In genomic region chr22:24424001-24424900, GRCh38 we compare ENCODE assay signal across 8 cellular contexts. TPM values are rescaled to one million over a fixed set of nuclear protein-coding genes. Genes with fewer than 3 reads are reported as not detected.
DNase-seq lines count a peak whose midpoint lies in the region; ATAC-seq and TF ChIP-seq lines count a peak whose summit lies in the region.

No MANE protein-coding gene starts in this region.

- H3K9me3 ChIP-seq in esophagus muscularis mucosa (no peaks in the 10 kb centered on the region), ovary (no peaks in the 10 kb centered on the region)

- peaks cover 11% of the 10 kb centered on the region for H3K36me3 Mint-ChIP-seq in activated CD8-positive, alpha-beta T cell treated with anti-CD3 and anti-CD28 coated beads for 36 hours (ENCODE audit: low read depth)

- H3K4me1 ChIP-seq in esophagus muscularis mucosa, result peaks cover 37 to 54% (median 45%) of the 10 kb centered on the region in 4 donors
- H3K4me1 ChIP-seq in ovary (ENCODE audit: insufficient read depth), result peaks cover 1% of the 10 kb centered on the region

- DNase-seq in HL-60 (ENCODE audit: low read depth in 1 of 2, low spot score in 1 of 2), result peak; percentile 16 to 44
- DNase-seq in activated CD8-positive, alpha-beta T cell treated with anti-CD3 and anti-CD28 coated beads for 36 hours, result peak; percentile 65
- DNase-seq in esophagus muscularis mucosa (ENCODE audit: extremely low spot score), result no peak
- DNase-seq in ovary, result no peak
- DNase-seq in G401 (ENCODE audit: low spot score), result no peak
- no peak for DNase-seq in UCSD-AML1 (lab: John Stamatoyannopoulos, UW; ENCODE audit: unreplicated experiment)
- no peak for DNase-seq in NCI-H2081 treated with DMSO at 0.1 percent for 48 hours (lab: John Stamatoyannopoulos, UW)
- DNase-seq in NCI-H1694 (lab: John Stamatoyannopoulos, UW), result no peak

- POLR2A ChIA-PET in activated CD8-positive, alpha-beta T cell treated with anti-CD3 and anti-CD28 coated beads for 36 hours (lab: Charles Lee), result interaction anchor here (1.0 to 1.7 kb wide), 3 partner anchors 10 to 47 kb away, joined by 3 to 12 read pairs (median 5); no protein-coding TSS in a partner anchor

- TF ChIP-seq CTCF in HL-60 (IDR thresholded peaks at IDR 0.05; ENCODE audit: insufficient read depth, low read length) (no peak), esophagus muscularis mucosa (IDR thresholded peaks at IDR 0.05) (no peak), ovary (IDR thresholded peaks at IDR 0.05) (no peak)
- TF ChIP-seq CTCF in activated CD8-positive, alpha-beta T cell treated with anti-CD3 and anti-CD28 coated beads for 36 hours (IDR thresholded peaks at IDR 0.05), result no peak

- H3K4me1 Mint-ChIP-seq in activated CD8-positive, alpha-beta T cell treated with anti-CD3 and anti-CD28 coated beads for 36 hours (ENCODE audit: low read depth), result peaks cover 26% of the 10 kb centered on the region

- H3K4me3 ChIP-seq in HL-60 (replicated peaks; ENCODE audit: insufficient read depth, low read length) (peak overlapping the region; percentile 68), esophagus muscularis mucosa (peak overlapping the region; percentile 55 to 69 (median 62)), ovary (peak overlapping the region; percentile 29)

- TF ChIP-seq EP300 in esophagus muscularis mucosa (IDR thresholded peaks at IDR 0.05), result no peak
- no peak for TF ChIP-seq EP300 in ovary (IDR thresholded peaks at IDR 0.05)

- intact Hi-C loops in activated CD8-positive, alpha-beta T cell treated with anti-CD3 and anti-CD28 coated beads for 36 hours (cut with micrococcal nuclease), result loop anchor here (5.0 kb wide), 1 partner anchor 98 kb away; no protein-coding TSS in a partner anchor
- intact Hi-C loops in esophagus muscularis mucosa (cut with DNase I), result loop anchor here (1.0 to 5.0 kb wide), 2 partner anchors 79 to 98 kb away; no protein-coding TSS in a partner anchor
- intact Hi-C loops in ovary (cut with DNase I), result loop anchor here (2.0 to 10.0 kb wide), 5 partner anchors 71 to 103 kb away; partner anchors contain the start of gene UPB1 (in 2 of the 4)

- CTCF ChIA-PET in activated CD8-positive, alpha-beta T cell treated with anti-CD3 and anti-CD28 coated beads for 36 hours (lab: Charles Lee), result interaction anchor here (0.7 to 4.1 kb wide), 21 partner anchors 10 to 103 kb away, joined by 3 to 51 read pairs (median 4); no protein-coding TSS in a partner anchor

- H3K27me3 Mint-ChIP-seq in activated CD8-positive, alpha-beta T cell treated with anti-CD3 and anti-CD28 coated beads for 36 hours, result peaks cover 3% of the 10 kb centered on the region

- no peaks in the 10 kb centered on the region for H3K9me3 Mint-ChIP-seq in activated CD8-positive, alpha-beta T cell treated with anti-CD3 and anti-CD28 coated beads for 36 hours

- no peak for TF ChIP-seq POLR2A in esophagus muscularis mucosa (IDR thresholded peaks at IDR 0.05; ENCODE audit: low read depth)
- TF ChIP-seq POLR2A in ovary (IDR thresholded peaks at IDR 0.05), result no peak

- H3K27me3 ChIP-seq in HL-60 (ENCODE audit: insufficient read depth, poor library complexity, severe bottlenecking) (no peaks in the 10 kb centered on the region), esophagus muscularis mucosa (peaks cover 0 to 34% (median 7%) of the 10 kb centered on the region in 4 donors), ovary (no peaks in the 10 kb centered on the region)

- in situ Hi-C loops in G401 (cut with HindIII; ENCODE audit: low sequenced_read_pairs), result no loop called here

- H3K4me3 Mint-ChIP-seq in activated CD8-positive, alpha-beta T cell treated with anti-CD3 and anti-CD28 coated beads for 36 hours, result peak overlapping the region; percentile 93

- H3K27ac ChIP-seq in HL-60 (replicated peaks), result no peak overlapping the region
- peak overlapping the region; percentile 7 to 48 (median 24) for H3K27ac ChIP-seq in esophagus muscularis mucosa (replicated peaks in 1 of 4)
- H3K27ac ChIP-seq in ovary, result no peak overlapping the region

- H3K36me3 ChIP-seq in esophagus muscularis mucosa (no peaks in the 10 kb centered on the region), ovary (no peaks in the 10 kb centered on the region)

- peak; percentile 9 for ATAC-seq in activated CD8-positive, alpha-beta T cell treated with anti-CD3 and anti-CD28 coated beads for 36 hours

- WGBS in esophagus muscularis mucosa, result 40% methylated on average over 8 of the region's 105 CpGs
- 8 to 20% (median 10%) methylated on average over 46 to 105 of the region's 105 CpGs for WGBS in ovary, 3 donors

- H3K27ac Mint-ChIP-seq in activated CD8-positive, alpha-beta T cell treated with anti-CD3 and anti-CD28 coated beads for 36 hours, result peak overlapping the region; percentile 67

RNA-seq across cellular contexts. Expression of gene ADORA2A, which starts 3.1 kb away (rescaled TPM):
- 10 to 100 TPM; 41.4 to 42.9 TPM for total RNA-seq in activated CD8-positive, alpha-beta T cell treated with anti-CD3 and anti-CD28 coated beads for 36 hours
- total RNA-seq in esophagus muscularis mucosa (1 to 10 TPM; 3.3 to 7.5 (median 4.5) TPM), ovary (1 to 10 TPM; 1.5 to 5.0 (median 2.9) TPM)
- 1 to 10 TPM in 1 of 2 donors, under 1 TPM in 1; 0.57 to 2.2 TPM for polyA plus RNA-seq in ovary
- total RNA-seq in G401 (2014; rRNA removed; shearing (Covaris generic)), result 1.1 and 1.2 TPM in 2 replicates

Comparison
In these comparisons a context has a peak if more than half of its experiments do, and no peak if none do; other contexts are left out.
1. DNase-seq: peak in HL-60 (2 of 2) and activated CD8-positive, alpha-beta T cell treated with anti-CD3 and anti-CD28 coated beads for 36 hours (single experiment); none in esophagus muscularis mucosa (single experiment), ovary (0 of 5), G401 (single experiment), UCSD-AML1 (single experiment), NCI-H2081 treated with DMSO at 0.1 percent for 48 hours (single experiment) and NCI-H1694 (single experiment).
2. H3K27ac ChIP-seq: peak in esophagus muscularis mucosa (4 of 4); none in HL-60 (single experiment) and ovary (0 of 2).
3. RNA of gene ADORA2A, which starts 3.1 kb away (total RNA-seq): 41.4 to 42.9 TPM in activated CD8-positive, alpha-beta T cell treated with anti-CD3 and anti-CD28 coated beads for 36 hours; 3.3 to 7.5 TPM in esophagus muscularis mucosa, 1.5 to 5.0 TPM in ovary and 1.1 to 1.2 TPM in G401; every median in the first group is over 4 times any median in the second.
4. Peak in every context shown above with its lines, with median percentiles within 50 percentile points of each other: H3K4me3 ChIP-seq.